34 cellular contexts compared by ENCODE assay signal in the genomic region with DNA sequence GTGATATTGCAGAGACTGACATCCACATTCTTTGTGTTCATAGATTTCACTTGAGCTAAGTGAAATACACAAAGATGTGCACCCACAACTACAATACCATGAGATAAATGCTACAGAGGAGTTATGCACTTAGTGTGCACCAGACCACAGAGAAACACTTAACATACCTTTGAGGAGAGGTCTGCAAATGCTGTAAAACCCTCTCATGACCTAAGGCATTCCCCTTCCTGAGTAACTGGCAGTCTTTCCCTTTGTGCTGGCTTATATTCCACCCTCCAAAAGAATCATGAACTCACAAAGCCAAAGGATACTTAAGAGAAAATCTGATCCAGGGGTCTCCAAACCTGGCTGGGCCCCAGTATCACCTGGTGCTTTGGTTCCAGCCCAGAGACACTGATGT. TPM values are rescaled to one million over a fixed set of nuclear protein-coding genes. Genes with fewer than 3 reads are reported as not detected.
"Had no signal": no experiment of that assay in that cellular context is flagged by ENCODE, and none has a peak within 500 bp of the region (broad histone marks: within the 10 kb centered on the region; RNA-seq: fewer than 3 reads in every experiment).

No MANE protein-coding gene starts in this region.

- ATAC-seq: activated T-cell treated with anti-CD3 and anti-CD28 coated beads, Interleukin-2, amount 50 U/mL, for 72 hours; activated T-helper 17 cell treated with anti-CD3 and anti-CD28 coated beads, Interleukin-2, amount 50 U/mL, for 72 hours; Panc1 had no signal

- H3K36me3 ChIP-seq: ascending aorta, SJSA1 had no signal

- H3K27ac ChIP-seq: ascending aorta, SJSA1, VCaP had no signal

- H3K9me3 ChIP-seq: ascending aorta, SJSA1 had no signal

- H3K4me3 ChIP-seq: ascending aorta, SJSA1 had no signal

- H3K36me3 Mint-ChIP-seq: activated naive CD4-positive, alpha-beta T cell treated with anti-CD3 and anti-CD28 coated beads, Interleukin-2, amount 50 U/mL, for 24 hours; activated naive CD8-positive, alpha-beta T cell treated with anti-CD3 and anti-CD28 coated beads, Interleukin-2, amount 10 ng/mL, durations not matched to agents 7 days and 5 days had no signal

- H3K4me3 Mint-ChIP-seq: activated CD4-positive, alpha-beta memory T cell treated with anti-CD3 and anti-CD28 coated beads, Interleukin-2, amount 10 ng/mL, durations not matched to agents 7 days and 5 days; activated naive CD4-positive, alpha-beta T cell treated with anti-CD3 and anti-CD28 coated beads, Interleukin-2, amount 50 U/mL, for 24 hours; activated naive CD8-positive, alpha-beta T cell treated with anti-CD3 and anti-CD28 coated beads, Interleukin-2, amount 10 ng/mL, durations not matched to agents 7 days and 5 days; activated T-cell treated with anti-CD3 and anti-CD28 coated beads, Interleukin-2, amount 50 U/mL, for 72 hours; activated T-helper 17 cell treated with anti-CD3 and anti-CD28 coated beads, Interleukin-2, amount 50 U/mL, for 72 hours had no signal

- H3K27me3 Mint-ChIP-seq: activated naive CD8-positive, alpha-beta T cell treated with anti-CD3 and anti-CD28 coated beads, Interleukin-2, amount 10 ng/mL, durations not matched to agents 7 days and 5 days had no signal

- DNase-seq: activated CD4-positive, alpha-beta memory T cell treated with anti-CD3 and anti-CD28 coated beads, Interleukin-2, amount 10 ng/mL, durations not matched to agents 7 days and 5 days; activated CD4-positive, alpha-beta T cell treated with anti-CD3 and anti-CD28 coated beads for 1 hour; activated CD4-positive, alpha-beta T cell treated with anti-CD3 and anti-CD28 coated beads for 48 hours; activated CD4-positive, CD25-positive, alpha-beta regulatory T cell; activated gamma-delta T cell; activated naive CD4-positive, alpha-beta T cell treated with Interleukin-2 at 50 U/mL for 16 hours; activated naive CD8-positive, alpha-beta T cell treated with anti-CD3 and anti-CD28 coated beads, Interleukin-2, amount 10 ng/mL, durations not matched to agents 7 days and 5 days; activated T-cell treated with anti-CD3 and anti-CD28 coated beads, Interleukin-2, amount 50 U/mL, for 1 hour; activated T-cell treated with anti-CD3 and anti-CD28 coated beads, Interleukin-2, amount 50 U/mL, for 72 hours; amygdala; caudate nucleus; NCI-H1092 treated with DMSO at 0.1 percent for 48 hours; NCI-H1417; NCI-H146; NCI-H187; NCI-H2029 treated with DMSO at 0.1 percent for 48 hours; NCI-H2107; NCI-H345; NCI-H524 treated with DMSO at 0.1 percent for 48 hours; SHP77 treated with DMSO at 0.1 percent for 48 hours; SW 1271; T-helper 1 cell; T-helper 2 cell; T-helper 9 cell had no signal

- H3K27me3 ChIP-seq: ascending aorta, SJSA1 had no signal

- H3K9me3 Mint-ChIP-seq: activated CD4-positive, alpha-beta memory T cell treated with anti-CD3 and anti-CD28 coated beads, Interleukin-2, amount 10 ng/mL, durations not matched to agents 7 days and 5 days; activated naive CD8-positive, alpha-beta T cell treated with anti-CD3 and anti-CD28 coated beads, Interleukin-2, amount 10 ng/mL, durations not matched to agents 7 days and 5 days; activated T-cell treated with anti-CD3 and anti-CD28 coated beads, Interleukin-2, amount 50 U/mL, for 72 hours; activated T-helper 17 cell treated with anti-CD3 and anti-CD28 coated beads, Interleukin-2, amount 50 U/mL, for 72 hours had no signal

- H3K4me1 Mint-ChIP-seq: activated CD4-positive, alpha-beta memory T cell treated with anti-CD3 and anti-CD28 coated beads, Interleukin-2, amount 10 ng/mL, durations not matched to agents 7 days and 5 days; activated naive CD4-positive, alpha-beta T cell treated with anti-CD3 and anti-CD28 coated beads, Interleukin-2, amount 50 U/mL, for 24 hours; activated naive CD8-positive, alpha-beta T cell treated with anti-CD3 and anti-CD28 coated beads, Interleukin-2, amount 10 ng/mL, durations not matched to agents 7 days and 5 days; activated T-helper 17 cell treated with anti-CD3 and anti-CD28 coated beads, Interleukin-2, amount 50 U/mL, for 72 hours had no signal

- H3K4me1 ChIP-seq: ascending aorta, SJSA1 had no signal

- H3K27ac Mint-ChIP-seq: activated CD4-positive, alpha-beta memory T cell treated with anti-CD3 and anti-CD28 coated beads, Interleukin-2, amount 10 ng/mL, durations not matched to agents 7 days and 5 days; activated naive CD4-positive, alpha-beta T cell treated with anti-CD3 and anti-CD28 coated beads, Interleukin-2, amount 50 U/mL, for 24 hours; activated naive CD8-positive, alpha-beta T cell treated with anti-CD3 and anti-CD28 coated beads, Interleukin-2, amount 10 ng/mL, durations not matched to agents 7 days and 5 days; activated T-cell treated with anti-CD3 and anti-CD28 coated beads, Interleukin-2, amount 50 U/mL, for 72 hours; activated T-helper 17 cell treated with anti-CD3 and anti-CD28 coated beads, Interleukin-2, amount 50 U/mL, for 72 hours had no signal

RNA-seq across cellular contexts. Expression of a gene that starts 16.2 kb away (rescaled TPM):
- total RNA-seq: activated CD4-positive, alpha-beta memory T cell treated with anti-CD3 and anti-CD28 coated beads, Interleukin-2, amount 10 ng/mL, durations not matched to agents 7 days and 5 days; activated CD8-positive, alpha-beta memory T cell treated with anti-CD3 and anti-CD28 coated beads for 36 hours; activated naive CD8-positive, alpha-beta T cell treated with anti-CD3 and anti-CD28 coated beads, Interleukin-2, amount 10 ng/mL, durations not matched to agents 7 days and 5 days; activated T-cell treated with anti-CD3 and anti-CD28 coated beads, Interleukin-2, amount 50 U/mL, for 72 hours; activated T-helper 17 cell treated with anti-CD3 and anti-CD28 coated beads, Interleukin-2, amount 50 U/mL, for 72 hours; ascending aorta; M059J; RPMI7951 had no signal
- polyA plus RNA-seq: adipose tissue had no signal
